Comparison of ENCODE assay signal across 19 cellular contexts in genomic region chr10:5343979-5344378, GRCh38. TPM values are rescaled to one million over a fixed set of nuclear protein-coding genes. Genes with fewer than 3 reads are reported as not detected.
A peak's percentile ranks its signal among the peaks of the same experiment; 100 is the strongest.
DNase-seq lines count a peak whose midpoint lies in the region; ATAC-seq and TF ChIP-seq lines count a peak whose summit lies in the region.
"Had no signal": no experiment of that assay in that cellular context is flagged by ENCODE, and none has a peak within 500 bp of the region (broad histone marks: within the 10 kb centered on the region; RNA-seq: fewer than 3 reads in every experiment).

No MANE protein-coding gene starts in this region.

- H3K4me3 ChIP-seq in SJCRH30 (no peak overlapping the region), ascending aorta (no peak overlapping the region), thyroid gland (replicated peaks in 1 of 3) (no peak overlapping the region)
- H3K4me3 ChIP-seq: BLaER1 had no signal

- H3K27me3 ChIP-seq in SJCRH30 (no peaks in the 10 kb centered on the region), ascending aorta (no peaks in the 10 kb centered on the region), thyroid gland (no peaks in the 10 kb centered on the region)
- H3K27me3 ChIP-seq: BLaER1 had no signal

- H3K27ac ChIP-seq in 22Rv1 (no peak overlapping the region), SJCRH30 (peak overlapping the region; percentile 49), ascending aorta (no peak overlapping the region), thyroid gland (no peak overlapping the region)
- H3K27ac ChIP-seq: BLaER1 had no signal

- intact Hi-C loops in ascending aorta (cut with DNase I) (no loop called here), thyroid gland (cut with DNase I) (no loop called here)

- H3K36me3 ChIP-seq in SJCRH30 (no peaks in the 10 kb centered on the region), ascending aorta (no peaks in the 10 kb centered on the region), thyroid gland (no peaks in the 10 kb centered on the region)
- H3K36me3 ChIP-seq: BLaER1 had no signal

- ATAC-seq in HG02571 (IDR thresholded peaks at IDR 0.05; ENCODE audit: unreplicated experiment) = no peak

- no peak for TF ChIP-seq POLR2A in thyroid gland (IDR thresholded peaks at IDR 0.05)

- peaks cover 7% of the 10 kb centered on the region for H3K4me1 ChIP-seq in SJCRH30
- H3K4me1 ChIP-seq in ascending aorta = no peaks in the 10 kb centered on the region
- no peaks in the 10 kb centered on the region for H3K4me1 ChIP-seq in thyroid gland
- H3K4me1 ChIP-seq: BLaER1 had no signal

- H3K9me3 ChIP-seq in SJCRH30 (replicated peaks) (no peaks in the 10 kb centered on the region), ascending aorta (no peaks in the 10 kb centered on the region), thyroid gland (no peaks in the 10 kb centered on the region)
- H3K9me3 ChIP-seq: BLaER1 had no signal

- 0 out of 2 replicates have a peak, but pooled peaks have one; percentile 0 for TF ChIP-seq CTCF in 22Rv1 (IDR thresholded peaks at IDR 0.05)
- no peak for TF ChIP-seq CTCF in ascending aorta (IDR thresholded peaks at IDR 0.05)
- TF ChIP-seq CTCF in thyroid gland (IDR thresholded peaks at IDR 0.05) = no peak

- DNase-seq in AG20443 (ENCODE audit: low spot score) (peak; percentile 29), SJCRH30 (peak; percentile 40 to 58), fibroblast of gingiva (ENCODE audit: low read depth) (peak; percentile 10), ascending aorta (ENCODE audit: low spot score in 2 of 2) (no peak), thyroid gland (no peak), anterior cingulate cortex (lab: John Stamatoyannopoulos, UW) (no peak)
- DNase-seq: DMS153, DMS79, GDM1, GOT3, H7, HFFc6 had no signal

- 85 to 93% methylated on average over 4 of the region's 4 CpGs for WGBS in thyroid gland, 2 donors

RNA-seq across cellular contexts. Expression of gene UCN3, which starts 20.8 kb away (rescaled TPM):
- 0.10 and 0.20 TPM in 2 replicates for total RNA-seq in SJCRH30 (2014; rRNA removed; shearing (Covaris generic))
- not detected for total RNA-seq in ascending aorta
- not detected for total RNA-seq in thyroid gland
- total RNA-seq: A172; CD4-positive, alpha-beta memory T cell; Daoy; H7; HepG2; HFFc6 had no signal

Comparison
In these comparisons a context has a peak if more than half of its experiments do, and no peak if none do; other contexts are left out.
1. DNase-seq: peak in AG20443 (single experiment), SJCRH30 (2 of 2) and fibroblast of gingiva (single experiment); none in ascending aorta (0 of 2), thyroid gland (0 of 2) and anterior cingulate cortex (0 of 58).